8 cellular contexts compared by ENCODE assay signal in genomic region chr13:45333973-45334922, GRCh38. TPM values are rescaled to one million over a fixed set of nuclear protein-coding genes. Genes with fewer than 3 reads are reported as not detected.
DNase-seq lines count a peak whose midpoint lies in the region; TF ChIP-seq lines count a peak whose summit lies in the region.

No MANE protein-coding gene starts in this region.

- peak overlapping the region; percentile 72 for H3K27ac ChIP-seq in A673 (ENCODE audit: low read depth, low read length, poor library complexity, severe bottlenecking)

- peaks cover 85% of the 10 kb centered on the region for H3K4me1 Mint-ChIP-seq in activated CD4-positive, alpha-beta T cell treated with anti-CD3 and anti-CD28 coated beads, Interleukin-2, amount 10 ng/mL, durations not matched to agents 24 days and 14 days

- H3K36me3 ChIP-seq in A673 (ENCODE audit: insufficient read depth, low read length, poor library complexity, severe bottlenecking) = peaks cover 54% of the 10 kb centered on the region

- H3K27me3 ChIP-seq in A673 (replicated peaks; ENCODE audit: insufficient read depth, low read depth, low read length, poor library complexity) = no peaks in the 10 kb centered on the region

- peaks cover 98% of the 10 kb centered on the region for H3K4me1 ChIP-seq in A673 (ENCODE audit: insufficient read depth, low read length, poor library complexity, severe bottlenecking)

- peaks cover 62% of the 10 kb centered on the region for H3K36me3 Mint-ChIP-seq in activated CD4-positive, alpha-beta T cell treated with anti-CD3 and anti-CD28 coated beads, Interleukin-2, amount 10 ng/mL, durations not matched to agents 24 days and 14 days (ENCODE audit: low read depth)

- no peak for TF ChIP-seq CTCF in A673 (conservative IDR thresholded peaks at IDR 0.05; ENCODE audit: low read depth, low read length)

- peak overlapping the region; percentile 99 for H3K4me3 Mint-ChIP-seq in activated CD4-positive, alpha-beta T cell treated with anti-CD3 and anti-CD28 coated beads, Interleukin-2, amount 10 ng/mL, durations not matched to agents 24 days and 14 days

- no peak for DNase-seq in A673 (ENCODE audit: low spot score)
- peak; percentile 90 for DNase-seq in KBM-7
- DNase-seq in activated CD4-positive, alpha-beta T cell treated with anti-CD3 and anti-CD28 coated beads, Interleukin-2, amount 10 ng/mL, durations not matched to agents 24 days and 14 days = peak; percentile 84
- peak; percentile 66 for DNase-seq in glomerular visceral epithelial cell (ENCODE audit: extremely low spot score)
- no peak for DNase-seq in epidermal melanocyte (ENCODE audit: insufficient read length, low spot score)
- DNase-seq in NCI-H345 treated with DMSO at 0.1 percent for 48 hours (lab: John Stamatoyannopoulos, UW; ENCODE audit: unreplicated experiment) = no peak
- DNase-seq in germinal center (ENCODE audit: low spot score) = no peak
- DNase-seq in NCI-H2081 treated with DMSO at 0.1 percent for 48 hours (lab: John Stamatoyannopoulos, UW) = no peak

- in situ Hi-C loops in KBM-7 (cut with MboI; ENCODE audit: low pct_unique_long_range_greater_than_20kb, low sequenced_read_pairs) = no loop called here

- peak overlapping the region; percentile 56 for H3K27ac Mint-ChIP-seq in activated CD4-positive, alpha-beta T cell treated with anti-CD3 and anti-CD28 coated beads, Interleukin-2, amount 10 ng/mL, durations not matched to agents 24 days and 14 days

- no peaks in the 10 kb centered on the region for H3K27me3 Mint-ChIP-seq in activated CD4-positive, alpha-beta T cell treated with anti-CD3 and anti-CD28 coated beads, Interleukin-2, amount 10 ng/mL, durations not matched to agents 24 days and 14 days

- no peak overlapping the region for H3K4me3 ChIP-seq in A673 (ENCODE audit: low read depth, low read length, poor library complexity, severe bottlenecking)

- CTCF ChIA-PET in A673 (lab: Charles Lee) = no interaction called here

- intact Hi-C loops in A673 (cut with micrococcal nuclease; ENCODE audit: unreplicated experiment) = no loop called here
- intact Hi-C loops in activated CD4-positive, alpha-beta T cell treated with anti-CD3 and anti-CD28 coated beads, Interleukin-2, amount 10 ng/mL, durations not matched to agents 24 days and 14 days (cut with micrococcal nuclease) = loop anchor here (2.0 to 5.0 kb wide), 2 partner anchors 13 to 33 kb away; no protein-coding TSS in a partner anchor

- BruUV-seq in A673 (replicated peaks; lab: Mats Ljungman, UMichigan) = no TSS peak

- H3K9me3 Mint-ChIP-seq in activated CD4-positive, alpha-beta T cell treated with anti-CD3 and anti-CD28 coated beads, Interleukin-2, amount 10 ng/mL, durations not matched to agents 24 days and 14 days = no peaks in the 10 kb centered on the region

- no peaks in the 10 kb centered on the region for H3K9me3 ChIP-seq in A673 (ENCODE audit: low read depth, low read length, poor library complexity, severe bottlenecking)

- POLR2A ChIA-PET in A673 (lab: Charles Lee; ENCODE audit: low non-redundant PET) = no interaction called here

RNA-seq across cellular contexts. Expression of gene TPT1, which starts 6.7 kb away (rescaled TPM):
- total RNA-seq in A673 (2021) = 1,957 and 1,963 TPM in 2 replicates
- 2,188 and 2,224 TPM in 2 replicates for total RNA-seq in activated CD4-positive, alpha-beta T cell treated with anti-CD3 and anti-CD28 coated beads, Interleukin-2, amount 10 ng/mL, durations not matched to agents 24 days and 14 days

Comparison
In these comparisons a context has a peak if more than half of its experiments do, and no peak if none do; other contexts are left out.
1. DNase-seq: peak in KBM-7 (single experiment), activated CD4-positive, alpha-beta T cell treated with anti-CD3 and anti-CD28 coated beads, Interleukin-2, amount 10 ng/mL, durations not matched to agents 24 days and 14 days (single experiment) and glomerular visceral epithelial cell (single experiment); none in A673 (single experiment), epidermal melanocyte (single experiment), NCI-H345 treated with DMSO at 0.1 percent for 48 hours (single experiment), germinal center (single experiment) and NCI-H2081 treated with DMSO at 0.1 percent for 48 hours (single experiment).